In genomic region chr2:152098033-152098797, GRCh38 we compare ENCODE assay signal across 8 cellular contexts. TPM values are rescaled to one million over a fixed set of nuclear protein-coding genes. Genes with fewer than 3 reads are reported as not detected.
DNase-seq lines count a peak whose midpoint lies in the region; ATAC-seq, FAIRE-seq and TF ChIP-seq lines count a peak whose summit lies in the region.

No MANE protein-coding gene starts in this region.

- H2AFZ ChIP-seq in parathyroid adenoma (peak overlapping the region; percentile 80), OCI-LY7 (ENCODE audit: low read length) (no peak overlapping the region)

- H3K36me3 Mint-ChIP-seq in activated T-cell treated with anti-CD3 and anti-CD28 coated beads, Interleukin-2, amount 50 U/mL, for 4 hours (ENCODE audit: insufficient read depth) = no peaks in the 10 kb centered on the region
- peaks cover 7% of the 10 kb centered on the region for H3K36me3 Mint-ChIP-seq in glutamatergic neuron (ENCODE audit: unreplicated experiment)

- H3K4me2 ChIP-seq in parathyroid adenoma (ENCODE audit: low read length) (peak overlapping the region; percentile 64), OCI-LY7 (ENCODE audit: low read length) (no peak overlapping the region)

- POLR2A ChIA-PET in OCI-LY7 (lab: Charles Lee) = interaction anchor here (0.6 kb wide), 1 partner anchor 23 kb away, joined by 3 read pairs; no protein-coding TSS in a partner anchor

- no peaks in the 10 kb centered on the region for H3K9me2 ChIP-seq in OCI-LY7 (ENCODE audit: insufficient read depth, low read length)

- H3K79me2 ChIP-seq in parathyroid adenoma (no peaks in the 10 kb centered on the region), OCI-LY7 (ENCODE audit: insufficient read depth, low read depth, low read length) (no peaks in the 10 kb centered on the region)

- H3K27ac ChIP-seq in parathyroid adenoma (no peak overlapping the region), OCI-LY7 (ENCODE audit: low read depth, low read length, poor library complexity, severe bottlenecking) (no peak overlapping the region)

- peak overlapping the region; percentile 70 for H3K4me3 Mint-ChIP-seq in activated T-cell treated with anti-CD3 and anti-CD28 coated beads, Interleukin-2, amount 50 U/mL, for 4 hours
- peak overlapping the region; percentile 84 for H3K4me3 Mint-ChIP-seq in glutamatergic neuron (ENCODE audit: unreplicated experiment)

- H3K9me3 ChIP-seq in parathyroid adenoma (ENCODE audit: control insufficient read depth, low read length) (no peaks in the 10 kb centered on the region), OCI-LY7 (ENCODE audit: low read length) (no peaks in the 10 kb centered on the region)

- FAIRE-seq in RCC 7860 (lab: Jason Lieb, UNC) = no peak

- ATAC-seq in HG02840 (IDR thresholded peaks at IDR 0.05; ENCODE audit: low FRiP score, unreplicated experiment) (peak; percentile 46), GM21529 (IDR thresholded peaks at IDR 0.05; ENCODE audit: unreplicated experiment) (no peak)
- peak; percentile 36 to 41 for ATAC-seq in activated T-cell treated with anti-CD3 and anti-CD28 coated beads, Interleukin-2, amount 50 U/mL, for 4 hours

- no peaks in the 10 kb centered on the region for H3K36me3 ChIP-seq in parathyroid adenoma (ENCODE audit: control insufficient read depth, insufficient read depth, low read length)
- no peaks in the 10 kb centered on the region for H3K36me3 ChIP-seq in OCI-LY7 (ENCODE audit: insufficient read depth, low read length)

- no peaks in the 10 kb centered on the region for H3K27me3 ChIP-seq in parathyroid adenoma (ENCODE audit: control insufficient read depth, insufficient read depth, low read length)

- CTCF ChIA-PET in OCI-LY7 (lab: Charles Lee; ENCODE audit: unreplicated experiment) = no interaction called here

- H3K4me1 ChIP-seq in parathyroid adenoma = peaks cover 3% of the 10 kb centered on the region
- no peaks in the 10 kb centered on the region for H3K4me1 ChIP-seq in OCI-LY7 (ENCODE audit: insufficient read depth, low read length, poor library complexity, severe bottlenecking)

- no peaks in the 10 kb centered on the region for H4K20me1 ChIP-seq in OCI-LY7 (ENCODE audit: insufficient read depth, low read length)

- intact Hi-C loops in OCI-LY7 (cut with micrococcal nuclease; ENCODE audit: unreplicated experiment) = no loop called here

- H3K4me3 ChIP-seq in GM12864 (ENCODE audit: low read depth, low read length) (peak overlapping the region; percentile 71), parathyroid adenoma (ENCODE audit: low read depth, low read length) (peak overlapping the region; percentile 54), OCI-LY7 (ENCODE audit: low read depth, low read length, poor library complexity, severe bottlenecking) (no peak overlapping the region)

- no TSS peak for BruUV-seq in OCI-LY7 (replicated peaks; lab: Mats Ljungman, UMichigan)

- H3K9me3 Mint-ChIP-seq in activated T-cell treated with anti-CD3 and anti-CD28 coated beads, Interleukin-2, amount 50 U/mL, for 4 hours = no peaks in the 10 kb centered on the region
- peaks cover 6% of the 10 kb centered on the region for H3K9me3 Mint-ChIP-seq in glutamatergic neuron (ENCODE audit: unreplicated experiment)

- peaks cover 15% of the 10 kb centered on the region for H3K4me1 Mint-ChIP-seq in activated T-cell treated with anti-CD3 and anti-CD28 coated beads, Interleukin-2, amount 50 U/mL, for 4 hours (ENCODE audit: low read depth)
- H3K4me1 Mint-ChIP-seq in glutamatergic neuron (ENCODE audit: low read depth, unreplicated experiment) = peaks cover 3% of the 10 kb centered on the region

- TF ChIP-seq CTCF in GM12864 (IDR thresholded peaks at IDR 0.05; ENCODE audit: low read depth, low read length, missing control alignments) = no peak
- no peak for TF ChIP-seq CTCF in glutamatergic neuron (IDR thresholded peaks at IDR 0.05; ENCODE audit: partially characterized antibody, unreplicated experiment)
- no peak for TF ChIP-seq CTCF in parathyroid adenoma (IDR thresholded peaks at IDR 0.05)
- no peak for TF ChIP-seq CTCF in OCI-LY7 (conservative IDR thresholded peaks at IDR 0.05; ENCODE audit: low read length)

- no peak for DNase-seq in GM12864 (ENCODE audit: low read depth)
- no peak for DNase-seq in activated T-cell treated with anti-CD3 and anti-CD28 coated beads, Interleukin-2, amount 50 U/mL, for 4 hours
- peak; percentile 38 for DNase-seq in glutamatergic neuron
- DNase-seq in RCC 7860 (ENCODE audit: low spot score) = no peak
- DNase-seq in OCI-LY7 (ENCODE audit: low spot score) = no peak

- no peak overlapping the region for H3K9ac ChIP-seq in parathyroid adenoma

- H3K27me3 Mint-ChIP-seq in activated T-cell treated with anti-CD3 and anti-CD28 coated beads, Interleukin-2, amount 50 U/mL, for 4 hours (ENCODE audit: low read depth) = peaks cover 52% of the 10 kb centered on the region
- peaks cover 23% of the 10 kb centered on the region for H3K27me3 Mint-ChIP-seq in glutamatergic neuron (ENCODE audit: unreplicated experiment)

- no peak overlapping the region for H3K27ac Mint-ChIP-seq in glutamatergic neuron (ENCODE audit: unreplicated experiment)

RNA-seq across cellular contexts. Expression of gene CACNB4, which starts 0.6 kb away (rescaled TPM):
- total RNA-seq in activated T-cell treated with anti-CD3 and anti-CD28 coated beads, Interleukin-2, amount 50 U/mL, for 4 hours = under 1 TPM; 0.05 to 0.26 (median 0.15) TPM
- total RNA-seq in glutamatergic neuron (ENCODE audit: unreplicated experiment) = 5.1 TPM
- total RNA-seq in OCI-LY7 (2014; rRNA removed; shearing (Covaris generic)) = 0.06 and 0.82 TPM in 2 replicates
- 0.37 and 0.76 TPM in 2 replicates for total RNA-seq in OCI-LY7 (2022)
